20 cellular contexts compared by ENCODE assay signal in genomic region chr6:159212881-159213280, GRCh38. TPM values are rescaled to one million over a fixed set of nuclear protein-coding genes. Genes with fewer than 3 reads are reported as not detected.
A peak's percentile ranks its signal among the peaks of the same experiment; 100 is the strongest.
DNase-seq lines count a peak whose midpoint lies in the region; ATAC-seq and TF ChIP-seq lines count a peak whose summit lies in the region.
"Had no signal": no experiment of that assay in that cellular context is flagged by ENCODE, and none has a peak within 500 bp of the region (broad histone marks: within the 10 kb centered on the region; RNA-seq: fewer than 3 reads in every experiment).

No MANE protein-coding gene starts in this region.

- no peak for ATAC-seq in HG03439 (IDR thresholded peaks at IDR 0.05; ENCODE audit: unreplicated experiment)
- ATAC-seq: HCT116 had no signal

- peak overlapping the region; percentile 86 for H2AFZ ChIP-seq in OCI-LY7 (ENCODE audit: low read length)

- H3F3A ChIP-seq in DOHH2 (ENCODE audit: control insufficient read depth, insufficient read depth) = no peaks in the 10 kb centered on the region

- no peaks in the 10 kb centered on the region for H3K36me3 ChIP-seq in DOHH2 (ENCODE audit: control insufficient read depth, low read length)
- no peaks in the 10 kb centered on the region for H3K36me3 ChIP-seq in OCI-LY7 (ENCODE audit: insufficient read depth, low read length)
- H3K36me3 ChIP-seq in thyroid gland = no peaks in the 10 kb centered on the region
- H3K36me3 ChIP-seq: BE2C had no signal

- peaks cover 6% of the 10 kb centered on the region for H3K27me3 Mint-ChIP-seq in nephron progenitor cell (ENCODE audit: low read depth, poor library complexity)
- H3K27me3 Mint-ChIP-seq in T-helper 2 cell treated with Interferon-gamma antibody and Interleukin-4, amounts not matched to agents 5 μg/mL and 100 μg/mL, for 36 hours (ENCODE audit: low read depth) = peaks cover 5% of the 10 kb centered on the region

- DNase-seq in OCI-LY7 (ENCODE audit: low spot score) = peak; percentile 29
- no peak for DNase-seq in nephron progenitor cell
- no peak for DNase-seq in thyroid gland
- no peak for DNase-seq in NOMO-1 treated with dmso at 0.1 percent for 144 hours (lab: John Stamatoyannopoulos, UW; ENCODE audit: unreplicated experiment)
- DNase-seq in NCI-H446 (lab: John Stamatoyannopoulos, UW) = no peak
- DNase-seq in T-helper 2 cell treated with Interferon-gamma antibody and Interleukin-4, amounts not matched to agents 5 μg/mL and 100 μg/mL, for 36 hours (ENCODE audit: low spot score) = no peak
- DNase-seq: ACHN; BE2C; CD4-positive, alpha-beta memory T cell; DMS153; DMS79; GF-D8; GOT3; H7; HFFc6 had no signal

- WGBS in thyroid gland, 2 donors = 90 to 91% methylated on average over 2 of the region's 2 CpGs

- H4K20me1 ChIP-seq in DOHH2 (ENCODE audit: control insufficient read depth, insufficient read depth, low read depth, low read length) (no peaks in the 10 kb centered on the region), OCI-LY7 (ENCODE audit: insufficient read depth, low read length) (no peaks in the 10 kb centered on the region)

- POLR2A ChIA-PET in OCI-LY7 (lab: Charles Lee) = interaction anchor here (0.5 to 2.9 kb wide), 13 partner anchors 14 to 1051 kb away, joined by 3 to 26 read pairs (median 4); no protein-coding TSS in a partner anchor

- no peaks in the 10 kb centered on the region for H3K27me3 ChIP-seq in DOHH2 (ENCODE audit: control insufficient read depth, low read length)
- no peaks in the 10 kb centered on the region for H3K27me3 ChIP-seq in thyroid gland

- H3K4me1 ChIP-seq in DOHH2 (ENCODE audit: control insufficient read depth, low read length) = peaks cover 45% of the 10 kb centered on the region
- H3K4me1 ChIP-seq in OCI-LY7 (ENCODE audit: insufficient read depth, low read length, poor library complexity, severe bottlenecking) = peaks cover 49% of the 10 kb centered on the region
- peaks cover 26 to 62% of the 10 kb centered on the region in 2 donors for H3K4me1 ChIP-seq in thyroid gland
- H3K4me1 ChIP-seq: BE2C had no signal

- peak overlapping the region; percentile 45 for H3K4me2 ChIP-seq in DOHH2 (ENCODE audit: low read length)
- peak overlapping the region; percentile 57 for H3K4me2 ChIP-seq in OCI-LY7 (ENCODE audit: low read length)

- CTCF ChIA-PET in OCI-LY7 (lab: Charles Lee; ENCODE audit: unreplicated experiment) = interaction anchor here (0.9 to 1.7 kb wide), 2 partner anchors 38 to 248 kb away, joined by 4 to 6 read pairs; no protein-coding TSS in a partner anchor

- H3K9me3 Mint-ChIP-seq in nephron progenitor cell = peaks cover 13% of the 10 kb centered on the region
- H3K9me3 Mint-ChIP-seq in T-helper 2 cell treated with Interferon-gamma antibody and Interleukin-4, amounts not matched to agents 5 μg/mL and 100 μg/mL, for 36 hours = no peaks in the 10 kb centered on the region
- H3K9me3 Mint-ChIP-seq: CD4-positive, alpha-beta memory T cell; HFFc6 had no signal

- TF ChIP-seq CTCF in DOHH2 (IDR thresholded peaks at IDR 0.05; ENCODE audit: low read depth, low read length, poor library complexity, severe bottlenecking) (no peak), OCI-LY7 (conservative IDR thresholded peaks at IDR 0.05; ENCODE audit: low read length) (no peak), nephron progenitor cell (IDR thresholded peaks at IDR 0.05) (no peak), thyroid gland (IDR thresholded peaks at IDR 0.05) (no peak)

- no peaks in the 10 kb centered on the region for H3K36me3 Mint-ChIP-seq in nephron progenitor cell (ENCODE audit: low read depth)
- no peaks in the 10 kb centered on the region for H3K36me3 Mint-ChIP-seq in T-helper 2 cell treated with Interferon-gamma antibody and Interleukin-4, amounts not matched to agents 5 μg/mL and 100 μg/mL, for 36 hours (ENCODE audit: low read depth)
- H3K36me3 Mint-ChIP-seq: CD14-positive monocyte; CD4-positive, alpha-beta memory T cell had no signal

- peak overlapping the region; percentile 5; the same call in 1 of the 2 replicates for H3K27ac ChIP-seq in DOHH2 (ENCODE audit: low read depth, low read length)
- peak overlapping the region; percentile 50 for H3K27ac ChIP-seq in OCI-LY7 (ENCODE audit: low read depth, low read length, poor library complexity, severe bottlenecking)
- H3K27ac ChIP-seq in thyroid gland = peak overlapping the region in 2 of 3 donors; percentile 66 to 78

- no TSS peak for BruUV-seq in OCI-LY7 (replicated peaks; lab: Mats Ljungman, UMichigan)

- peaks cover 35% of the 10 kb centered on the region for H3K4me1 Mint-ChIP-seq in nephron progenitor cell
- no peaks in the 10 kb centered on the region for H3K4me1 Mint-ChIP-seq in T-helper 2 cell treated with Interferon-gamma antibody and Interleukin-4, amounts not matched to agents 5 μg/mL and 100 μg/mL, for 36 hours (ENCODE audit: low read depth)
- H3K4me1 Mint-ChIP-seq: CD14-positive monocyte had no signal

- H3K27ac Mint-ChIP-seq in nephron progenitor cell = peak overlapping the region; percentile 21
- no peak overlapping the region for H3K27ac Mint-ChIP-seq in T-helper 2 cell treated with Interferon-gamma antibody and Interleukin-4, amounts not matched to agents 5 μg/mL and 100 μg/mL, for 36 hours
- H3K27ac Mint-ChIP-seq: CD14-positive monocyte; CD4-positive, alpha-beta memory T cell; HFFc6; IgD-negative memory B cell had no signal

- intact Hi-C loops in OCI-LY7 (cut with micrococcal nuclease; ENCODE audit: unreplicated experiment) (no loop called here), thyroid gland (cut with DNase I) (no loop called here)

- H3K4me3 Mint-ChIP-seq in nephron progenitor cell = no peak overlapping the region
- no peak overlapping the region for H3K4me3 Mint-ChIP-seq in T-helper 2 cell treated with Interferon-gamma antibody and Interleukin-4, amounts not matched to agents 5 μg/mL and 100 μg/mL, for 36 hours
- H3K4me3 Mint-ChIP-seq: CD14-positive monocyte; CD4-positive, alpha-beta memory T cell; HFFc6; IgD-negative memory B cell had no signal

- H3K9me2 ChIP-seq in DOHH2 (replicated peaks; ENCODE audit: control insufficient read depth, low read length) = no peaks in the 10 kb centered on the region
- no peaks in the 10 kb centered on the region for H3K9me2 ChIP-seq in OCI-LY7 (ENCODE audit: insufficient read depth, low read length)

- H3K4me3 ChIP-seq in DOHH2 (ENCODE audit: low read length) (no peak overlapping the region), OCI-LY7 (ENCODE audit: low read depth, low read length, poor library complexity, severe bottlenecking) (no peak overlapping the region), thyroid gland (replicated peaks in 1 of 3) (no peak overlapping the region)

- no peak for TF ChIP-seq POLR2A in thyroid gland (IDR thresholded peaks at IDR 0.05)

- no peaks in the 10 kb centered on the region for H3K9me3 ChIP-seq in DOHH2 (ENCODE audit: control insufficient read depth, insufficient read depth, low read length)
- H3K9me3 ChIP-seq in OCI-LY7 (ENCODE audit: low read length) = no peaks in the 10 kb centered on the region
- no peaks in the 10 kb centered on the region for H3K9me3 ChIP-seq in thyroid gland
- H3K9me3 ChIP-seq: BE2C had no signal

- no peaks in the 10 kb centered on the region for H3K79me2 ChIP-seq in DOHH2 (ENCODE audit: control insufficient read depth, low read length)
- no peaks in the 10 kb centered on the region for H3K79me2 ChIP-seq in OCI-LY7 (ENCODE audit: insufficient read depth, low read depth, low read length)

RNA-seq across cellular contexts. Expression of gene FNDC1, which starts 43.7 kb away (rescaled TPM):
- 0.16 and 0.46 TPM in 2 replicates for total RNA-seq in OCI-LY7 (2014; rRNA removed; shearing (Covaris generic))
- total RNA-seq in OCI-LY7 (2022) = 16.4 and 19.9 TPM in 2 replicates
- 10 to 100 TPM; 13.6 to 23.2 (median 15.1) TPM for total RNA-seq in thyroid gland
- total RNA-seq: CD4-positive, alpha-beta memory T cell; H7; HFFc6 had no signal

Comparison
In these comparisons a context has a peak if more than half of its experiments do, and no peak if none do; other contexts are left out.
1. H3K27ac ChIP-seq: peak in every context shown above with its lines; median percentile 72 in thyroid gland; 50 in OCI-LY7; 5 in DOHH2.